ENCODE assay signal across 8 cellular contexts in genomic region chrX:41720125-41720780, GRCh38. TPM values are rescaled to one million over a fixed set of nuclear protein-coding genes. Genes with fewer than 3 reads are reported as not detected.
A peak's percentile ranks its signal among the peaks of the same experiment; 100 is the strongest.
DNase-seq lines count a peak whose midpoint lies in the region; ATAC-seq, FAIRE-seq and TF ChIP-seq lines count a peak whose summit lies in the region.

No MANE protein-coding gene starts in this region.

- POLR2A ChIA-PET in CD4-positive, alpha-beta memory T cell (lab: Charles Lee; ENCODE audit: partially characterized antibody): interaction anchor here (0.6 to 1.6 kb wide), 4 partner anchors 9 to 43 kb away, joined by 3 to 5 read pairs (median 4); no protein-coding TSS in a partner anchor
- POLR2A ChIA-PET in IMR-90 (lab: Charles Lee; ENCODE audit: unreplicated experiment) (no interaction called here), GM12878 (lab: Charles Lee) (interaction anchor here (0.7 to 1.2 kb wide), 2 partner anchors 13 to 53 kb away, joined by 3 read pairs; no protein-coding TSS in a partner anchor)

- peaks cover 36% of the 10 kb centered on the region for H3K4me1 ChIP-seq in CD4-positive, alpha-beta memory T cell (ENCODE audit: insufficient read depth, low read length)
- peaks cover 1% of the 10 kb centered on the region; the same call in 1 of the 2 replicates for H3K4me1 ChIP-seq in IMR-90 (ENCODE audit: control insufficient read depth, insufficient read depth, low read length)
- peaks cover 28% of the 10 kb centered on the region for H3K4me1 ChIP-seq in GM12878 (ENCODE audit: control insufficient read depth, insufficient read depth, low read length)

- FAIRE-seq in GM12878 (lab: Jason Lieb, UNC): peak; percentile 91

- no peak overlapping the region for H3K56ac ChIP-seq in IMR-90 (ENCODE audit: extremely low read depth, insufficient read depth, low read length)

- H2BK15ac ChIP-seq in IMR-90 (ENCODE audit: low read depth, low read length): no peak overlapping the region

- no peak overlapping the region for H4K8ac ChIP-seq in IMR-90 (ENCODE audit: low read depth in 2 of 2, low read length in 2 of 2)

- no peak overlapping the region for H2BK20ac ChIP-seq in IMR-90 (ENCODE audit: low read depth, low read length)

- H3K27me3 Mint-ChIP-seq in CD4-positive, alpha-beta memory T cell: no peaks in the 10 kb centered on the region
- no peaks in the 10 kb centered on the region for H3K27me3 Mint-ChIP-seq in stimulated activated naive CD8-positive, alpha-beta T cell treated with anti-CD3 and anti-CD28 coated beads, Interleukin-15, amount 100 ng/mL, for 72 hours

- H3K4me1 Mint-ChIP-seq in CD4-positive, alpha-beta memory T cell: peaks cover 18 to 44% (median 25%) of the 10 kb centered on the region in 4 donors
- peaks cover 51% of the 10 kb centered on the region for H3K4me1 Mint-ChIP-seq in stimulated activated naive CD8-positive, alpha-beta T cell treated with anti-CD3 and anti-CD28 coated beads, Interleukin-15, amount 100 ng/mL, for 72 hours

- H4K91ac ChIP-seq in IMR-90 (ENCODE audit: insufficient read depth, low read depth, low read length): no peak overlapping the region

- H3K14ac ChIP-seq in IMR-90 (replicated peaks; ENCODE audit: low read depth, low read length): no peak overlapping the region

- in situ Hi-C loops in IMR-90 (cut with MboI; ENCODE audit: low sequenced_read_pairs) (no loop called here), GM12878 (cut with MboI) (no loop called here)

- H3K4ac ChIP-seq in IMR-90 (ENCODE audit: low read depth, low read length): no peak overlapping the region

- no peak overlapping the region for H3K27ac ChIP-seq in CD4-positive, alpha-beta memory T cell (ENCODE audit: low read depth, low read length)
- H3K27ac ChIP-seq in IMR-90 (ENCODE audit: insufficient read depth, low read length) (no peak overlapping the region), GM12878 (ENCODE audit: control insufficient read depth, insufficient read depth) (peak overlapping the region; percentile 24; the same call in 1 of the 2 replicates)

- no peaks in the 10 kb centered on the region for H3K79me1 ChIP-seq in IMR-90 (ENCODE audit: low read depth in 1 of 2, low read length in 2 of 2)

- no peak overlapping the region for H2AFZ ChIP-seq in IMR-90 (replicated peaks; ENCODE audit: low read length, poor library complexity)
- no peak overlapping the region for H2AFZ ChIP-seq in GM12878 (ENCODE audit: control insufficient read depth, low read depth, low read length)

- peaks cover 0 to 5% of the 10 kb centered on the region in 2 donors for H3K9me3 ChIP-seq in CD4-positive, alpha-beta memory T cell (ENCODE audit: control insufficient read depth in 1 of 2, low read length in 2 of 2)
- H3K9me3 ChIP-seq in IMR-90 (ENCODE audit: control insufficient read depth, insufficient read depth, low read length) (peaks cover 8% of the 10 kb centered on the region; the same call in 1 of the 2 replicates), GM12878 (replicated peaks; ENCODE audit: control insufficient read depth, insufficient read depth, low read length) (peaks cover 8% of the 10 kb centered on the region; the same call in 2 of the 3 replicates)

- no TSS peak for BruUV-seq in IMR-90 (replicated peaks; lab: Mats Ljungman, UMichigan)
- no TSS peak for BruUV-seq in GM12878 (replicated peaks; lab: Mats Ljungman, UMichigan)

- DNase-seq in CD4-positive, alpha-beta memory T cell: peak; percentile 9 to 40 (median 19)
- DNase-seq in IMR-90: peak; percentile 41
- DNase-seq in GM12878 (ENCODE audit: low read depth, low spot score): peak; percentile 51
- DNase-seq in stimulated activated naive CD8-positive, alpha-beta T cell treated with anti-CD3 and anti-CD28 coated beads, Interleukin-15, amount 100 ng/mL, for 72 hours: peak; percentile 55 to 77
- no peak for DNase-seq in glomerular visceral epithelial cell (ENCODE audit: extremely low spot score)
- no peak for DNase-seq in anterior cingulate cortex (lab: John Stamatoyannopoulos, UW)

- H2AK9ac ChIP-seq in IMR-90 (replicated peaks; ENCODE audit: low read depth, low read length, poor library complexity): no peak overlapping the region

- H4K5ac ChIP-seq in IMR-90 (ENCODE audit: low read depth, low read length): no peak overlapping the region

- ATAC-seq in GM21515 (IDR thresholded peaks at IDR 0.05; ENCODE audit: unreplicated experiment): peak; percentile 88
- ATAC-seq in IMR-90 (ENCODE audit: low read depth): peak; percentile 48; the same call in 1 of the 2 replicates
- ATAC-seq in GM12878: peak; percentile 93
- ATAC-seq in stimulated activated naive CD8-positive, alpha-beta T cell treated with anti-CD3 and anti-CD28 coated beads, Interleukin-15, amount 100 ng/mL, for 72 hours: peak; percentile 95
- ATAC-seq in GM19455 (IDR thresholded peaks at IDR 0.05; ENCODE audit: unreplicated experiment): no peak

- no CpG with 5 or more reads among the region's 3 CpGs for WGBS in IMR-90 (ENCODE audit: extremely low coverage in 2 of 2, insufficient read length in 1 of 2), 2 experiments
- WGBS in GM12878 (ENCODE audit: insufficient coverage, insufficient replicate concordance, low lambda C conversion rate, missing lambda C conversion rate): 0% methylated on average over 3 of the region's 3 CpGs

- dilution Hi-C loops in IMR-90 (cut with HindIII; ENCODE audit: low sequenced_read_pairs, unreplicated experiment): no loop called here

- no peak overlapping the region for H3K4me2 ChIP-seq in IMR-90 (ENCODE audit: low read depth, low read length)
- H3K4me2 ChIP-seq in GM12878 (ENCODE audit: control insufficient read depth, insufficient read depth): 0 out of 2 replicates have a peak overlapping the region, but pooled peaks have one; percentile 22

- no peak overlapping the region for H2BK120ac ChIP-seq in IMR-90 (ENCODE audit: low read depth, low read length)

- H3K18ac ChIP-seq in IMR-90 (ENCODE audit: low read depth, low read length): no peak overlapping the region

- H3K36me3 Mint-ChIP-seq in CD4-positive, alpha-beta memory T cell: peaks cover 19 to 24% of the 10 kb centered on the region in 2 donors

- no peaks in the 10 kb centered on the region for H3K9me1 ChIP-seq in IMR-90 (ENCODE audit: insufficient read depth, low read length)

- RAD21 ChIA-PET in GM12878 (lab: Charles Lee; ENCODE audit: unreplicated experiment): interaction anchor here (0.6 to 1.4 kb wide), 5 partner anchors 9 to 466 kb away, joined by 3 to 5 read pairs (median 4); no protein-coding TSS in a partner anchor

- peak overlapping the region in 2 of 8 donors; percentile 4 to 53 for H3K4me3 Mint-ChIP-seq in CD4-positive, alpha-beta memory T cell
- no peak overlapping the region for H3K4me3 Mint-ChIP-seq in stimulated activated naive CD8-positive, alpha-beta T cell treated with anti-CD3 and anti-CD28 coated beads, Interleukin-15, amount 100 ng/mL, for 72 hours

- TF ChIP-seq CTCF in IMR-90 (conservative IDR thresholded peaks at IDR 0.05; ENCODE audit: low read depth, low read length) (no peak), GM12878 (IDR thresholded peaks at IDR 0.05 in 2 of 3, conservative IDR thresholded peaks at IDR 0.05 in 1 of 3; ENCODE audit: control insufficient read depth in 2 of 3, extremely low read depth in 1 of 3, insufficient read depth in 1 of 3, low read depth in 3 of 3, low read length in 3 of 3) (no peak)

- H4K20me1 ChIP-seq in IMR-90 (ENCODE audit: insufficient read depth, low read length) (no peaks in the 10 kb centered on the region), GM12878 (ENCODE audit: control insufficient read depth, insufficient read depth) (no peaks in the 10 kb centered on the region)

- TF ChIP-seq EP300 in GM12878 (IDR thresholded peaks at IDR 0.05; ENCODE audit: borderline replicate concordance in 1 of 2, control insufficient read depth in 1 of 2, low read depth in 2 of 2, low read length in 2 of 2): no peak

- no peaks in the 10 kb centered on the region for H3K27me3 ChIP-seq in CD4-positive, alpha-beta memory T cell (ENCODE audit: insufficient read depth, low read length)
- H3K27me3 ChIP-seq in IMR-90 (ENCODE audit: control insufficient read depth, insufficient read depth, low read length): no peaks in the 10 kb centered on the region; the same call in 1 of the 2 replicates
- H3K27me3 ChIP-seq in GM12878 (replicated peaks in 1 of 2; ENCODE audit: control insufficient read depth in 2 of 2, insufficient read depth in 2 of 2, low read length in 1 of 2): no peaks in the 10 kb centered on the region

- no peaks in the 10 kb centered on the region for H3K79me2 ChIP-seq in GM12878 (ENCODE audit: control insufficient read depth, insufficient read depth, low read length)

- H3K27ac Mint-ChIP-seq in CD4-positive, alpha-beta memory T cell: peak overlapping the region in 4 of 7 donors; percentile 42 to 92 (median 67)
- H3K27ac Mint-ChIP-seq in stimulated activated naive CD8-positive, alpha-beta T cell treated with anti-CD3 and anti-CD28 coated beads, Interleukin-15, amount 100 ng/mL, for 72 hours: peak overlapping the region in 1 of 2 donors; percentile 19

- H3K9me3 Mint-ChIP-seq in CD4-positive, alpha-beta memory T cell: peaks cover 0 to 28% (median 13%) of the 10 kb centered on the region in 8 donors
- H3K9me3 Mint-ChIP-seq in stimulated activated naive CD8-positive, alpha-beta T cell treated with anti-CD3 and anti-CD28 coated beads, Interleukin-15, amount 100 ng/mL, for 72 hours: peaks cover 8 to 12% of the 10 kb centered on the region in 2 donors

- H3K9ac ChIP-seq in IMR-90 (ENCODE audit: low read depth, low read length): no peak overlapping the region
- H3K9ac ChIP-seq in GM12878 (ENCODE audit: control insufficient read depth, insufficient read depth, low read length): no peak overlapping the region

- TF ChIP-seq RAD21 in IMR-90 (IDR thresholded peaks at IDR 0.05; ENCODE audit: low read length) (no peak), GM12878 (IDR thresholded peaks at IDR 0.05; ENCODE audit: insufficient read depth, low read depth, low read length) (no peak)

- no peak for TF ChIP-seq POLR2A in IMR-90 (IDR thresholded peaks at IDR 0.05; ENCODE audit: low read depth, low read length)
- TF ChIP-seq POLR2A in GM12878 (IDR thresholded peaks at IDR 0.05; ENCODE audit: low read depth, low read length): no peak

- H2BK5ac ChIP-seq in IMR-90 (ENCODE audit: low read depth, low read length, poor library complexity, severe bottlenecking): no peak overlapping the region

- CTCF ChIA-PET in CD4-positive, alpha-beta memory T cell (lab: Charles Lee; ENCODE audit: partially characterized antibody): no interaction called here
- CTCF ChIA-PET in IMR-90 (lab: Yijun Ruan, JAX) (interaction anchor here (0.5 kb wide), 1 partner anchor 30 kb away, joined by 3 read pairs; no protein-coding TSS in a partner anchor), GM12878 (lab: Yijun Ruan, JAX) (interaction anchor here (0.7 to 1.9 kb wide), 4 partner anchors 9 to 39 kb away, joined by 3 to 6 read pairs (median 4); no protein-coding TSS in a partner anchor)

- no peak overlapping the region for H2AK5ac ChIP-seq in IMR-90 (ENCODE audit: low read depth, low read length)

- H3K36me3 ChIP-seq in CD4-positive, alpha-beta memory T cell (ENCODE audit: insufficient read depth, low read length): no peaks in the 10 kb centered on the region
- H3K36me3 ChIP-seq in IMR-90 (ENCODE audit: control insufficient read depth, insufficient read depth, low read length): no peaks in the 10 kb centered on the region
- H3K36me3 ChIP-seq in GM12878 (ENCODE audit: control insufficient read depth in 2 of 2, insufficient read depth in 2 of 2, low read length in 1 of 2): no peaks in the 10 kb centered on the region

- SMC1A ChIA-PET in GM12878 (lab: Charles Lee; ENCODE audit: uncharacterized antibody, unreplicated experiment): interaction anchor here (1.1 to 2.0 kb wide), 5 partner anchors 10 to 17 kb away, joined by 3 to 8 read pairs (median 3); no protein-coding TSS in a partner anchor

- no peak overlapping the region for H3K4me3 ChIP-seq in CD4-positive, alpha-beta memory T cell (ENCODE audit: low read length in 2 of 2)
- H3K4me3 ChIP-seq in IMR-90 (ENCODE audit: insufficient read depth, low read depth, low read length) (no peak overlapping the region), GM12878 (no peak overlapping the region)

- no peak overlapping the region for H3K23ac ChIP-seq in IMR-90 (ENCODE audit: low read depth, low read length)

- intact Hi-C loops in CD4-positive, alpha-beta memory T cell (cut with micrococcal nuclease): no loop called here
- intact Hi-C loops in IMR-90 (cut with micrococcal nuclease): no loop called here
- intact Hi-C loops in GM12878 (cut with micrococcal nuclease; ENCODE audit: unreplicated experiment): loop anchor here (1.0 to 5.0 kb wide), 3 partner anchors 13 to 48 kb away; no protein-coding TSS in a partner anchor

RNA-seq across cellular contexts. Expression of gene GPR82, which starts 3.7 kb away (rescaled TPM):
- total RNA-seq in CD4-positive, alpha-beta memory T cell: not detected
- polyA plus RNA-seq in CD4-positive, alpha-beta memory T cell: under 1 TPM; 0.13 to 0.37 TPM
- not detected in 2 replicates for total RNA-seq in IMR-90 (2012; rRNA removed)
- polyA plus RNA-seq in IMR-90 (2012; rRNA removed): not detected in 2 replicates
- not detected in 2 replicates for polyA plus RNA-seq in IMR-90 (2012; cell fraction: cytosol; rRNA removed)
- not detected in 2 replicates for polyA plus RNA-seq in IMR-90 (2012; cell fraction: nucleus; rRNA removed; ENCODE audit: low replicate concordance)
- total RNA-seq in GM12878 (2013; cell fraction: nucleolus; rRNA removed): 0.25 TPM in 1 of 2 replicates, not detected in the other
- 0.60 and 0.68 TPM in 2 replicates for total RNA-seq in GM12878 (2014; rRNA removed)
- total RNA-seq in GM12878 (2014; rRNA removed; fragmentation: Illumina TruSeq; extraction: Trizol): 0.55 and 0.81 TPM in 2 replicates
- total RNA-seq in GM12878 (2021): 0.13 and 0.28 TPM in 2 replicates
- 0.13 TPM for polyA plus RNA-seq in GM12878 (2011; ENCODE audit: low read depth)
- 1.7 and 2.3 TPM in 2 replicates for polyA plus RNA-seq in GM12878 (2011; rRNA removed)
- polyA plus RNA-seq in GM12878 (2011; cell fraction: cytosol; rRNA removed): 0.59 and 0.67 TPM in 2 replicates
- polyA plus RNA-seq in GM12878 (2011; cell fraction: nucleus; rRNA removed): 0.25 and 0.28 TPM in 2 replicates
- polyA plus RNA-seq in GM12878 (2012): 0.28 and 0.35 TPM in 2 replicates
- polyA plus RNA-seq in GM12878 (2014; fragmentation: Illumina TruSeq; extraction: Trizol): 0.57 and 0.65 TPM in 2 replicates
- polyA plus RNA-seq in GM12878 (2014; fragmentation: Nextera tagmentation; extraction: Ambion mirVana): 1 to 10 TPM in 1 of 2 experiments, under 1 TPM in 1; 0.47 to 1.1 TPM
- 0.23 and 0.46 TPM in 2 replicates for polyA plus RNA-seq in GM12878 (2014; rRNA removed)
- polyA plus RNA-seq in GM12878 (2016; fragmentation: Nextera tagmentation; extraction: Ambion mirVana): under 1 TPM; 0.26 to 0.42 TPM
- 0.72 and 1.3 TPM in 2 replicates for polyA minus RNA-seq in GM12878 (2011; rRNA and poly(A)+ RNA removed)
- 0.67 and 0.73 TPM in 2 replicates for polyA minus RNA-seq in GM12878 (2011; cell fraction: cytosol; rRNA and poly(A)+ RNA removed)
- 0.24 and 1.1 TPM in 2 replicates for polyA minus RNA-seq in GM12878 (2011; cell fraction: nucleus; rRNA and poly(A)+ RNA removed)

RNA-seq across cellular contexts. Expression of gene GPR34, which starts 31.5 kb away (rescaled TPM):
- under 1 TPM in 1 of 2 experiments, not detected in 1; 0.28 TPM for total RNA-seq in CD4-positive, alpha-beta memory T cell
- under 1 TPM; 0.35 to 0.53 TPM for polyA plus RNA-seq in CD4-positive, alpha-beta memory T cell
- total RNA-seq in IMR-90 (2012; rRNA removed) (not detected in 2 replicates), GM12878 (2014; rRNA removed) (0.44 and 0.68 TPM in 2 replicates), GM12878 (2014; rRNA removed; fragmentation: Illumina TruSeq; extraction: Trizol) (0.28 and 0.58 TPM in 2 replicates), GM12878 (2021) (0.13 TPM in 2 replicates)
- polyA plus RNA-seq in IMR-90 (2012; rRNA removed) (not detected in 2 replicates), GM12878 (2011; rRNA removed) (not detected in 2 replicates), GM12878 (2014; fragmentation: Illumina TruSeq; extraction: Trizol) (0.26 and 0.36 TPM in 2 replicates), GM12878 (2014; fragmentation: Nextera tagmentation; extraction: Ambion mirVana) (under 1 TPM; 0.26 to 0.84 TPM), GM12878 (2014; rRNA removed) (0.06 and 0.12 TPM in 2 replicates), GM12878 (2016; fragmentation: Nextera tagmentation; extraction: Ambion mirVana) (under 1 TPM; 0.28 to 0.60 TPM)
- polyA plus RNA-seq in IMR-90 (2012; cell fraction: cytosol; rRNA removed): not detected in 2 replicates
- polyA plus RNA-seq in IMR-90 (2012; cell fraction: nucleus; rRNA removed; ENCODE audit: low replicate concordance): 0.05 TPM in 1 of 2 replicates, not detected in the other
- total RNA-seq in GM12878 (2013; cell fraction: nucleolus; rRNA removed): 0.31 TPM in 1 of 2 replicates, not detected in the other
- polyA plus RNA-seq in GM12878 (2011; ENCODE audit: low read depth): 0.42 TPM
- polyA plus RNA-seq in GM12878 (2011; cell fraction: cytosol; rRNA removed): not detected in 2 replicates
- not detected in 2 replicates for polyA plus RNA-seq in GM12878 (2011; cell fraction: nucleus; rRNA removed)
- polyA plus RNA-seq in GM12878 (2012): 0.44 and 0.70 TPM in 2 replicates
- polyA minus RNA-seq in GM12878 (2011; rRNA and poly(A)+ RNA removed): not detected in 2 replicates
- polyA minus RNA-seq in GM12878 (2011; cell fraction: cytosol; rRNA and poly(A)+ RNA removed): not detected in 2 replicates
- not detected in 2 replicates for polyA minus RNA-seq in GM12878 (2011; cell fraction: nucleus; rRNA and poly(A)+ RNA removed)

Comparison
In these comparisons a context has a peak if more than half of its experiments do, and no peak if none do; other contexts are left out.
1. DNase-seq: peak in CD4-positive, alpha-beta memory T cell (5 of 5), IMR-90 (single experiment), GM12878 (single experiment) and stimulated activated naive CD8-positive, alpha-beta T cell treated with anti-CD3 and anti-CD28 coated beads, Interleukin-15, amount 100 ng/mL, for 72 hours (2 of 2); none in glomerular visceral epithelial cell (single experiment) and anterior cingulate cortex (0 of 58).